Comparison of ENCODE assay signal across 17 cellular contexts in genomic region chr1:61191140-61191720, GRCh38.
DNase-seq lines count a peak whose midpoint lies in the region; ATAC-seq and TF ChIP-seq lines count a peak whose summit lies in the region.
"Had no signal": no experiment of that assay in that cellular context is flagged by ENCODE, and none has a peak within 500 bp of the region (broad histone marks: within the 10 kb centered on the region; RNA-seq: fewer than 3 reads in every experiment).

No MANE protein-coding gene starts in this region.

- no peaks in the 10 kb centered on the region for H3K9me3 Mint-ChIP-seq in activated CD4-positive, alpha-beta memory T cell treated with anti-CD3 and anti-CD28 coated beads for 36 hours
- H3K9me3 Mint-ChIP-seq in type B pancreatic cell = no peaks in the 10 kb centered on the region
- H3K9me3 Mint-ChIP-seq: naive thymus-derived CD4-positive, alpha-beta T cell had no signal

- H3K27ac ChIP-seq in esophagus muscularis mucosa (replicated peaks in 1 of 4) (peak overlapping the region; percentile 35 to 78 (median 42)), muscle layer of colon (ENCODE audit: low read depth, low read length) (peak overlapping the region; percentile 78), suprapubic skin (peak overlapping the region; percentile 25)
- H3K27ac ChIP-seq: GM23248, prostate gland had no signal

- peaks cover 50 to 99% (median 77%) of the 10 kb centered on the region in 4 donors for H3K4me1 ChIP-seq in esophagus muscularis mucosa
- H3K4me1 ChIP-seq in muscle layer of colon (ENCODE audit: insufficient read depth, low read length) = peaks cover 33% of the 10 kb centered on the region
- H3K4me1 ChIP-seq in suprapubic skin = peaks cover 34% of the 10 kb centered on the region

- H3K36me3 ChIP-seq in esophagus muscularis mucosa = no peaks in the 10 kb centered on the region
- H3K36me3 ChIP-seq in muscle layer of colon (ENCODE audit: insufficient read depth, low read length) = no peaks in the 10 kb centered on the region
- no peaks in the 10 kb centered on the region for H3K36me3 ChIP-seq in suprapubic skin
- H3K36me3 ChIP-seq: prostate gland had no signal

- no peaks in the 10 kb centered on the region for H3K27me3 ChIP-seq in esophagus muscularis mucosa
- H3K27me3 ChIP-seq in muscle layer of colon (ENCODE audit: control insufficient read depth in 1 of 2, insufficient read depth in 2 of 2, low read length in 2 of 2) = no peaks in the 10 kb centered on the region
- no peaks in the 10 kb centered on the region for H3K27me3 ChIP-seq in suprapubic skin

- TF ChIP-seq CTCF in esophagus muscularis mucosa (IDR thresholded peaks at IDR 0.05) = no peak
- no peak for TF ChIP-seq CTCF in suprapubic skin (IDR thresholded peaks at IDR 0.05)
- TF ChIP-seq CTCF in type B pancreatic cell (conservative IDR thresholded peaks at IDR 0.05) = no peak

- no peak overlapping the region for H3K4me3 ChIP-seq in esophagus muscularis mucosa
- H3K4me3 ChIP-seq in muscle layer of colon (ENCODE audit: low read depth in 1 of 2, low read length in 2 of 2) = no peak overlapping the region
- H3K4me3 ChIP-seq in suprapubic skin = no peak overlapping the region
- H3K4me3 ChIP-seq: GM23248, prostate gland had no signal

- no peaks in the 10 kb centered on the region for H3K9me3 ChIP-seq in esophagus muscularis mucosa
- no peaks in the 10 kb centered on the region for H3K9me3 ChIP-seq in muscle layer of colon (ENCODE audit: low read length)
- H3K9me3 ChIP-seq in suprapubic skin = no peaks in the 10 kb centered on the region
- H3K9me3 ChIP-seq: prostate gland had no signal

- TF ChIP-seq POLR2A in esophagus muscularis mucosa (IDR thresholded peaks at IDR 0.05; ENCODE audit: low read depth) = no peak
- TF ChIP-seq POLR2A in suprapubic skin (IDR thresholded peaks at IDR 0.05) = no peak

- POLR2A ChIA-PET in activated CD4-positive, alpha-beta memory T cell treated with anti-CD3 and anti-CD28 coated beads for 36 hours (lab: Charles Lee) = no interaction called here

- no peak for DNase-seq in esophagus muscularis mucosa (ENCODE audit: extremely low spot score)
- DNase-seq in suprapubic skin (ENCODE audit: low spot score in 2 of 2) = no peak
- no peak for DNase-seq in activated CD4-positive, alpha-beta memory T cell treated with anti-CD3 and anti-CD28 coated beads for 36 hours
- DNase-seq in type B pancreatic cell (ENCODE audit: extremely low spot score, unreplicated experiment) = no peak
- DNase-seq: activated CD4-positive, alpha-beta T cell treated with anti-CD3 and anti-CD28 coated beads for 48 hours; activated CD8-positive, alpha-beta memory T cell treated with anti-CD3 and anti-CD28 coated beads, Interleukin-2, amount 50 U/mL, for 4 hours; activated gamma-delta T cell; GM23248; naive thymus-derived CD4-positive, alpha-beta T cell; NCI-H1417 treated with DMSO at 0.1 percent for 48 hours; NCI-H2171; NCI-H69 had no signal

- intact Hi-C loops in esophagus muscularis mucosa (cut with DNase I) = no loop called here
- intact Hi-C loops in activated CD4-positive, alpha-beta memory T cell treated with anti-CD3 and anti-CD28 coated beads for 36 hours (cut with micrococcal nuclease) = no loop called here

- H3K36me3 Mint-ChIP-seq in activated CD4-positive, alpha-beta memory T cell treated with anti-CD3 and anti-CD28 coated beads for 36 hours = no peaks in the 10 kb centered on the region
- peaks cover 5% of the 10 kb centered on the region for H3K36me3 Mint-ChIP-seq in type B pancreatic cell
- H3K36me3 Mint-ChIP-seq: naive thymus-derived CD4-positive, alpha-beta T cell had no signal

- H3K27me3 Mint-ChIP-seq in activated CD4-positive, alpha-beta memory T cell treated with anti-CD3 and anti-CD28 coated beads for 36 hours = no peaks in the 10 kb centered on the region
- H3K27me3 Mint-ChIP-seq in type B pancreatic cell = peaks cover 3% of the 10 kb centered on the region

- 56% methylated on average over 6 of the region's 6 CpGs for WGBS in esophagus muscularis mucosa
- WGBS in suprapubic skin = 72% methylated on average over 6 of the region's 6 CpGs

- ATAC-seq in SK-N-SH treated with all-trans-retinoic acid at 6 μM for 48 hours (no peak), GM21737 (IDR thresholded peaks at IDR 0.05; ENCODE audit: unreplicated experiment) (no peak), HG03139 (IDR thresholded peaks at IDR 0.05; ENCODE audit: unreplicated experiment) (no peak)
- ATAC-seq: naive thymus-derived CD4-positive, alpha-beta T cell had no signal

- H3K27ac Mint-ChIP-seq in activated CD4-positive, alpha-beta memory T cell treated with anti-CD3 and anti-CD28 coated beads for 36 hours = no peak overlapping the region
- no peak overlapping the region for H3K27ac Mint-ChIP-seq in type B pancreatic cell
- H3K27ac Mint-ChIP-seq: naive thymus-derived CD4-positive, alpha-beta T cell had no signal

- CTCF ChIA-PET in activated CD4-positive, alpha-beta memory T cell treated with anti-CD3 and anti-CD28 coated beads for 36 hours (lab: Charles Lee) = interaction anchor here (1.0 kb wide), 1 partner anchor 909 kb away, joined by 3 read pairs; no protein-coding TSS in a partner anchor

- H3K4me1 Mint-ChIP-seq in activated CD4-positive, alpha-beta memory T cell treated with anti-CD3 and anti-CD28 coated beads for 36 hours (ENCODE audit: low read depth) = no peaks in the 10 kb centered on the region
- H3K4me1 Mint-ChIP-seq in type B pancreatic cell (ENCODE audit: unreplicated experiment) = peaks cover 41% of the 10 kb centered on the region

- no peak overlapping the region for H3K4me3 Mint-ChIP-seq in activated CD4-positive, alpha-beta memory T cell treated with anti-CD3 and anti-CD28 coated beads for 36 hours
- no peak overlapping the region for H3K4me3 Mint-ChIP-seq in type B pancreatic cell
- H3K4me3 Mint-ChIP-seq: naive thymus-derived CD4-positive, alpha-beta T cell had no signal

- no peak overlapping the region for H3K9ac ChIP-seq in muscle layer of colon (ENCODE audit: low read length)
- H3K9ac ChIP-seq: GM23248 had no signal

- TF ChIP-seq EP300 in esophagus muscularis mucosa (IDR thresholded peaks at IDR 0.05) (no peak), suprapubic skin (IDR thresholded peaks at IDR 0.05) (no peak)

TF ChIP-seq in SK-N-SH treated with all-trans-retinoic acid at 6 μM for 48 hours, 23 proteins besides CTCF, POLR2A, EP300 and RAD21:
- TF ChIP-seq TOX (CRISPR knock-in tag; IDR thresholded peaks at IDR 0.05; ENCODE audit: borderline replicate concordance) (no peak), PPARA (CRISPR knock-in tag; IDR thresholded peaks at IDR 0.05; ENCODE audit: borderline replicate concordance) (no peak), ZNF70 (CRISPR knock-in tag; IDR thresholded peaks at IDR 0.05) (no peak), SNAI2 (CRISPR knock-in tag; IDR thresholded peaks at IDR 0.05) (0 out of 2 replicates have a peak, but pooled peaks have one; percentile 57)

Comparison
In these comparisons a context has a peak if more than half of its experiments do, and no peak if none do; other contexts are left out.
1. H3K27ac ChIP-seq: peak in every context shown above with its lines; median percentile 78 in muscle layer of colon; 42 in esophagus muscularis mucosa; 25 in suprapubic skin.